ENCODE assay signal across 9 cellular contexts in the genomic region with DNA sequence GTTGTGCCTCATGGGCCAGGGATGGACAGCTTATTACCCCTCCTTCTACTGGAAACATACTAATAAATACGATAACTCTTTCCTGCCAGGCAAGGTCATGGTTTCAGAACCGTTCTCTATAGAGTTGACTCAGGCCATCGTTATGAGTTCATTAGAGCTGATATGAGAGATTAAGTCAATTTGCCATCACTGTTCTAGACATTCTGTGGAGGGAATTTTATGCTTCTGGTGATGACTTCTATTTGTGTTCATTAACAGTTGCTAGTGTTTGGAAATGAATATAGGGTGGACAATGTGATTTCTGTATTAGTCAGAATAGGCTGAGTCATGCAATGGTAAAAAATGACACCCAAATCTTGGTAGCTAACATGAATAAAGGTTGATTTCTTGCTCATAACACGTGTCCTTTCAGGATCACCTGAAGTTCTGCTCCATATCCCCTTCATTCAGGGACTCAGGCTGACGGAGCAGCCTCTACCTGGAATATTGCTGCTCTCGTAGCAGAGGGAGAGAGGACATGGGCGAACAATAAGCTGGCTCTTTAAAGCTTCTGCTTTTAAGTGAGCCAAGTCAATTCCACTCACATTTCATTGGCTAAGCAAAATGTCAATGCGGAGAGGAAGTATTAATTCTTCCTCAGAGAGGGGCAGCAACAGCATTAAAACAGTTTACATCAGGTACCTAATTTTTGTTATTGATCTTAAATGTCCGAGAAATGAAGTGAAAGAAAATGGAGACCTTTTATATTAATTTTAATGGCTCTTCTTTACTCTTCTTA. TPM values are rescaled to one million over a fixed set of nuclear protein-coding genes. Genes with fewer than 3 reads are reported as not detected.
DNase-seq lines count a peak whose midpoint lies in the region; ATAC-seq, FAIRE-seq and TF ChIP-seq lines count a peak whose summit lies in the region.
"Had no signal": no experiment of that assay in that cellular context is flagged by ENCODE, and none has a peak within 500 bp of the region (broad histone marks: within the 10 kb centered on the region; RNA-seq: fewer than 3 reads in every experiment).

No MANE protein-coding gene starts in this region.

- WGBS in lower leg skin, 2 donors: 68 to 69% methylated on average over 9 of the region's 9 CpGs

- TF ChIP-seq POLR2A in lower leg skin (IDR thresholded peaks at IDR 0.05): no peak

- peak; percentile 56 for FAIRE-seq in GM18507 (lab: Jason Lieb, UNC)

- peak; percentile 78 for ATAC-seq in GM21723 (IDR thresholded peaks at IDR 0.05; ENCODE audit: unreplicated experiment)

- H3K4me3 ChIP-seq in lower leg skin (ENCODE audit: low read depth, poor library complexity, severe bottlenecking): no peak overlapping the region

- TF ChIP-seq CTCF in lower leg skin (IDR thresholded peaks at IDR 0.05): no peak

- intact Hi-C loops in lower leg skin (cut with DNase I; ENCODE audit: low total_unique reads): no loop called here

- DNase-seq in GM18507 (ENCODE audit: extremely low spot score, insufficient read length, low read depth) (peak; percentile 36), HPDE6-E6E7 (ENCODE audit: extremely low spot score) (peak; percentile 52), iris pigment epithelial cell (ENCODE audit: low read depth) (peak; percentile 60), dedifferentiated amniotic fluid mesenchymal stem cell (ENCODE audit: extremely low spot score) (no peak), amniotic stem cell (lab: John Stamatoyannopoulos, UW) (no peak), lower leg skin (ENCODE audit: low spot score in 2 of 2) (no peak), NK-92 (lab: John Stamatoyannopoulos, UW; ENCODE audit: unreplicated experiment) (no peak)

RNA-seq across cellular contexts. Expression of gene TBPL2, which starts 18.6 kb away (rescaled TPM):
- not detected for total RNA-seq in lower leg skin
- total RNA-seq: activated T-helper 1 cell treated with anti-CD3 and anti-CD28 coated beads, Interleukin-12 subunit alpha, Interleukin-12 subunit beta, Interleukin-2, Interleukin-4 antibody, amounts not matched to agents 30 ng/mL and 10 ng/mL and 1 ng/mL, durations not matched to agents 14 hours and 24 hours and 36 hours had no signal

RNA-seq across cellular contexts. Expression of gene ATG14, which starts 47.4 kb away (rescaled TPM):
- total RNA-seq in lower leg skin: 10 to 100 TPM; 14.8 to 24.9 (median 17.2) TPM

Comparison
In these comparisons a context has a peak if more than half of its experiments do, and no peak if none do; other contexts are left out.
1. DNase-seq: peak in GM18507 (single experiment), HPDE6-E6E7 (single experiment) and iris pigment epithelial cell (single experiment); none in dedifferentiated amniotic fluid mesenchymal stem cell (single experiment), amniotic stem cell (single experiment), lower leg skin (0 of 2) and NK-92 (single experiment).